9 cellular contexts compared by ENCODE assay signal in genomic region chr17:35969558-35970442, GRCh38. TPM values are rescaled to one million over a fixed set of nuclear protein-coding genes. Genes with fewer than 3 reads are reported as not detected.
DNase-seq lines count a peak whose midpoint lies in the region; ATAC-seq lines count a peak whose summit lies in the region.
"Had no signal": no experiment of that assay in that cellular context is flagged by ENCODE, and none has a peak within 500 bp of the region (broad histone marks: within the 10 kb centered on the region; RNA-seq: fewer than 3 reads in every experiment).

No MANE protein-coding gene starts in this region.

- DNase-seq in activated gamma-delta T cell treated with Interleukin-2 at 50 U/mL for 16 hours = peak; percentile 81
- DNase-seq in activated gamma-delta T cell (lab: John Stamatoyannopoulos, UW) = no peak
- peak; percentile 71 for DNase-seq in NCI-H2196 (lab: John Stamatoyannopoulos, UW; ENCODE audit: unreplicated experiment)
- DNase-seq in activated CD4-positive, alpha-beta T cell treated with anti-CD3 and anti-CD28 coated beads for 1 hour = peak; percentile 42
- peak; percentile 92 for DNase-seq in cerebellar cortex (ENCODE audit: low spot score)
- peak; percentile 57 to 85 for DNase-seq in left colon
- peak; percentile 59 for DNase-seq in stimulated activated CD4-positive, alpha-beta T cell treated with anti-CD3 and anti-CD28 coated beads, Interleukin-4, amount 100 ng/mL, for 1 hour

- intact Hi-C loops in left colon (cut with DNase I, micrococcal nuclease) = loop anchor here (2.0 to 10.0 kb wide), 3 partner anchors 175 to 515 kb away; partner anchors contain the start of gene ZNHIT3 (in 1 of the 2)

- peak; percentile 80 for ATAC-seq in left colon
- ATAC-seq in HG03342 (IDR thresholded peaks at IDR 0.05; ENCODE audit: unreplicated experiment) = no peak

RNA-seq across cellular contexts. Expression of gene CCL16, which starts 11.5 kb away (rescaled TPM):
- under 1 TPM in 1 of 2 donors, not detected in 1; 0.25 TPM for total RNA-seq in left colon

RNA-seq across cellular contexts. Expression of gene CCL14, which starts 16.7 kb away (rescaled TPM):
- total RNA-seq in left colon = 1 to 10 TPM; 2.3 to 4.3 TPM

RNA-seq across cellular contexts. Expression of gene LYZL6, which starts 26.3 kb away (rescaled TPM):
- not detected for total RNA-seq in left colon
- total RNA-seq: subcutaneous adipose tissue had no signal

RNA-seq across cellular contexts. Expression of gene CCL15, which starts 31.6 kb away (rescaled TPM):
- 10 to 100 TPM; 79.8 to 81.3 TPM for total RNA-seq in left colon
- total RNA-seq: subcutaneous adipose tissue had no signal

RNA-seq across cellular contexts. Expression of gene RDM1, which starts 39.2 kb away (rescaled TPM):
- 1 to 10 TPM in 1 of 2 donors, under 1 TPM in 1; 0.36 to 2.1 TPM for total RNA-seq in left colon
- total RNA-seq: subcutaneous adipose tissue had no signal
